ENCODE assay signal across 8 cellular contexts in genomic region chr12:63779498-63780481, GRCh38. TPM values are rescaled to one million over a fixed set of nuclear protein-coding genes. Genes with fewer than 3 reads are reported as not detected.
A peak's percentile ranks its signal among the peaks of the same experiment; 100 is the strongest.
DNase-seq lines count a peak whose midpoint lies in the region; ATAC-seq, FAIRE-seq and TF ChIP-seq lines count a peak whose summit lies in the region.

Gene RXYLT1, plus strand, starts transcription at chr12:63779909. Its CDS starts 52 bp downstream, at chr12:63779961.

- DNase-seq in NCI-H1436 treated with DMSO at 0.1 percent for 48 hours (lab: John Stamatoyannopoulos, UW) (peak; percentile 19), T-helper 17 cell (peak; percentile 70 to 80 (median 77)), amygdala (lab: John Stamatoyannopoulos, UW) (peak; percentile 26 to 95 (median 83)), left ventricle myocardium inferior (peak; percentile 86), psoas muscle (peak; percentile 83 to 93), urothelium cell line (ENCODE audit: low spot score) (peak; percentile 96)

- intact Hi-C loops in left ventricle myocardium inferior (cut with micrococcal nuclease) (no loop called here), psoas muscle (cut with DNase I) (no loop called here)

- H3K4me3 ChIP-seq in left ventricle myocardium inferior (peak within 1 kb of the TSS; percentile 83), psoas muscle (peak within 1 kb of the TSS; percentile 77)

- H3K36me3 ChIP-seq in left ventricle myocardium inferior (peaks cover 25% of the 10 kb centered on the region), psoas muscle (ENCODE audit: insufficient read depth in 1 of 2, low read depth in 1 of 2) (peaks cover 0 to 37% of the 10 kb centered on the region in 2 donors)

- no peaks in the 10 kb centered on the region for H3K27me3 ChIP-seq in left ventricle myocardium inferior (ENCODE audit: low read depth)
- H3K27me3 ChIP-seq in psoas muscle (ENCODE audit: insufficient read depth in 3 of 3, low read length in 2 of 3) = no peaks in the 10 kb centered on the region

- H3K27me3 Mint-ChIP-seq in T-helper 17 cell = no peaks in the 10 kb centered on the region

- no peak for FAIRE-seq in urothelium cell line (lab: Jason Lieb, UNC)

- H3K27ac Mint-ChIP-seq in T-helper 17 cell = peak within 1 kb of the TSS; percentile 95

- peak within 1 kb of the TSS; percentile 96 for H3K4me3 Mint-ChIP-seq in T-helper 17 cell

- H3K9me3 ChIP-seq in T-helper 17 cell (ENCODE audit: control insufficient read depth, low read length, poor library complexity, severe bottlenecking) (no peaks in the 10 kb centered on the region), left ventricle myocardium inferior (replicated peaks) (no peaks in the 10 kb centered on the region), psoas muscle (no peaks in the 10 kb centered on the region)

- peak; percentile 95 for ATAC-seq in HG02852 (IDR thresholded peaks at IDR 0.05; ENCODE audit: unreplicated experiment)
- ATAC-seq in T-helper 17 cell = peak; percentile 94
- peak; percentile 99 to 100 (median 99) for ATAC-seq in psoas muscle

- TF ChIP-seq POLR2A in GM15510 (IDR thresholded peaks at IDR 0.05; ENCODE audit: borderline replicate concordance, extremely low read depth, insufficient read length) = peak; percentile 82

- peaks cover 5% of the 10 kb centered on the region for H3K36me3 Mint-ChIP-seq in T-helper 17 cell (ENCODE audit: low read depth)

- H3K27ac ChIP-seq in left ventricle myocardium inferior (replicated peaks) (peak within 1 kb of the TSS; percentile 93), psoas muscle (peak within 1 kb of the TSS; percentile 85)

- H3K4me1 ChIP-seq in left ventricle myocardium inferior (peaks cover 15% of the 10 kb centered on the region), psoas muscle (peaks cover 5% of the 10 kb centered on the region)

- peaks cover 12% of the 10 kb centered on the region for H3K4me1 Mint-ChIP-seq in T-helper 17 cell

- WGBS in psoas muscle, 3 donors = 0 to 1% (median 1%) methylated on average over 49 to 86 of the region's 86 CpGs

- TF ChIP-seq CTCF in left ventricle myocardium inferior (IDR thresholded peaks at IDR 0.05; ENCODE audit: borderline replicate concordance) = peak; percentile 15
- no peak for TF ChIP-seq CTCF in psoas muscle (IDR thresholded peaks at IDR 0.05)

RNA-seq across cellular contexts. Expression of gene RXYLT1, which starts in this region (rescaled TPM):
- total RNA-seq in T-helper 17 cell (1 to 10 TPM; 7.9 to 9.0 TPM), left ventricle myocardium inferior (16.7 TPM), psoas muscle (10 to 100 TPM; 10.3 to 16.8 (median 12.7) TPM)
- polyA plus RNA-seq in psoas muscle = 10 to 100 TPM; 12.0 to 23.5 (median 15.4) TPM

Comparison
In these comparisons a context has a peak if more than half of its experiments do, and no peak if none do; other contexts are left out.
1. Peak in every context shown above with its lines: DNase-seq, ATAC-seq, H3K4me3 ChIP-seq and H3K27ac ChIP-seq.
2. DNase-seq: peak in every context shown above with its lines; median percentile 96 in urothelium cell line; 88 in psoas muscle; 86 in left ventricle myocardium inferior; 83 in amygdala; 77 in T-helper 17 cell; 19 in NCI-H1436 treated with DMSO at 0.1 percent for 48 hours.